ENCODE assay signal across 8 cellular contexts in the genomic region with DNA sequence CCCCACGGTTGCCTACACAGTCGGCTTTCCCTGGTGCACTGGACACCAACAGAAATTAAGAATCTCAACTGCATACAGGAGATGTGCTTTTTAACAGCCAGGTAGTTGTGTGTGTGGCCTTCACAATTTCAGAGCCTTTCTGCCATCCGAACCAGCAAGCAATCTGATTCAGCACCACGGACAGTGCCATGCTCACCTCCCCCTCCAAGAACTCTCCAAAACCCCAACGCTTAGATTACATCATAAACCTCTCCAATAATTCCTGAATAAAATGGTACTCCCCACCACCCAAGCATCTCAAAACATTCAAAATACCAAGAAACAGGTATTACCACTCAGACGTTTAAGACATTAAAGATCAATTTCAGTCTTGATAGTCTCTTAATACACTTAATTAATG. TPM values are rescaled to one million over a fixed set of nuclear protein-coding genes. Genes with fewer than 3 reads are reported as not detected.
A peak's percentile ranks its signal among the peaks of the same experiment; 100 is the strongest.
DNase-seq lines count a peak whose midpoint lies in the region; ATAC-seq and TF ChIP-seq lines count a peak whose summit lies in the region.

No MANE protein-coding gene starts in this region.

- no peaks in the 10 kb centered on the region for H3K9me3 Mint-ChIP-seq in natural killer cell
- H3K9me3 Mint-ChIP-seq in natural killer cell treated with Interleukin-12 subunit alpha and Interleukin-12 subunit beta and Interleukin-15 and Interleukin-18, amount 100 ng/mL, for 72 hours: no peaks in the 10 kb centered on the region

- H3K4me1 ChIP-seq in left ventricle myocardium inferior: peaks cover 75% of the 10 kb centered on the region

- no peak overlapping the region for H3K27ac ChIP-seq in left ventricle myocardium inferior (replicated peaks)

- TF ChIP-seq CTCF in natural killer cell (IDR thresholded peaks at IDR 0.05): no peak
- no peak for TF ChIP-seq CTCF in left ventricle myocardium inferior (IDR thresholded peaks at IDR 0.05; ENCODE audit: borderline replicate concordance)

- H3K36me3 Mint-ChIP-seq in natural killer cell: no peaks in the 10 kb centered on the region
- H3K36me3 Mint-ChIP-seq in natural killer cell treated with Interleukin-12 subunit alpha and Interleukin-12 subunit beta and Interleukin-15 and Interleukin-18, amount 100 ng/mL, for 72 hours: peaks cover 11% of the 10 kb centered on the region

- no peak overlapping the region for H3K27ac Mint-ChIP-seq in natural killer cell
- no peak overlapping the region for H3K27ac Mint-ChIP-seq in natural killer cell treated with Interleukin-12 subunit alpha and Interleukin-12 subunit beta and Interleukin-15 and Interleukin-18, amount 100 ng/mL, for 72 hours

- no peak overlapping the region for H3K4me3 ChIP-seq in left ventricle myocardium inferior

- DNase-seq in natural killer cell (peak; percentile 44), left ventricle myocardium inferior (peak; percentile 52), NCI-H2171 (lab: John Stamatoyannopoulos, UW) (no peak), epidermal melanocyte (ENCODE audit: insufficient read length, low spot score) (no peak)
- DNase-seq in natural killer cell treated with Interleukin-12 subunit alpha and Interleukin-12 subunit beta and Interleukin-15 and Interleukin-18, amount 100 ng/mL, for 72 hours (ENCODE audit: low spot score): no peak
- peak; percentile 56 for DNase-seq in activated T-cell treated with anti-CD3 and anti-CD28 coated beads, Interleukin-2, amount 50 U/mL, for 1 hour
- peak; percentile 41 for DNase-seq in stimulated activated CD4-positive, alpha-beta T cell treated with anti-CD3 and anti-CD28 coated beads, Interleukin-2, amount 100 ng/mL, for 48 hours

- H3K36me3 ChIP-seq in left ventricle myocardium inferior: peaks cover 23% of the 10 kb centered on the region

- peaks cover 60 to 70% of the 10 kb centered on the region in 2 donors for H3K4me1 Mint-ChIP-seq in natural killer cell
- peaks cover 48 to 49% of the 10 kb centered on the region in 2 donors for H3K4me1 Mint-ChIP-seq in natural killer cell treated with Interleukin-12 subunit alpha and Interleukin-12 subunit beta and Interleukin-15 and Interleukin-18, amount 100 ng/mL, for 72 hours (ENCODE audit: low read depth in 2 of 2)

- intact Hi-C loops in natural killer cell (cut with micrococcal nuclease): no loop called here
- intact Hi-C loops in left ventricle myocardium inferior (cut with micrococcal nuclease): no loop called here

- no peaks in the 10 kb centered on the region for H3K27me3 ChIP-seq in left ventricle myocardium inferior (ENCODE audit: low read depth)

- H3K27me3 Mint-ChIP-seq in natural killer cell (ENCODE audit: low read depth in 2 of 2): no peaks in the 10 kb centered on the region
- H3K27me3 Mint-ChIP-seq in natural killer cell treated with Interleukin-12 subunit alpha and Interleukin-12 subunit beta and Interleukin-15 and Interleukin-18, amount 100 ng/mL, for 72 hours: no peaks in the 10 kb centered on the region

- no peaks in the 10 kb centered on the region for H3K9me3 ChIP-seq in left ventricle myocardium inferior (replicated peaks)

- ATAC-seq in natural killer cell: peak in 2 of 3 donors; percentile 40 to 41
- no peak for ATAC-seq in natural killer cell treated with Interleukin-12 subunit alpha and Interleukin-12 subunit beta and Interleukin-15 and Interleukin-18, amount 100 ng/mL, for 72 hours
- ATAC-seq in GM21423 (IDR thresholded peaks at IDR 0.05; ENCODE audit: unreplicated experiment): no peak

- no peak overlapping the region for H3K4me3 Mint-ChIP-seq in natural killer cell
- no peak overlapping the region for H3K4me3 Mint-ChIP-seq in natural killer cell treated with Interleukin-12 subunit alpha and Interleukin-12 subunit beta and Interleukin-15 and Interleukin-18, amount 100 ng/mL, for 72 hours

RNA-seq across cellular contexts. Expression of a gene that starts 31.8 kb away (rescaled TPM):
- total RNA-seq in natural killer cell (100 to 1,000 TPM; 213 to 268 (median 236) TPM), left ventricle myocardium inferior (54.7 TPM)
- 100 to 1,000 TPM; 161 to 180 TPM for total RNA-seq in natural killer cell treated with Interleukin-12 subunit alpha and Interleukin-12 subunit beta and Interleukin-15 and Interleukin-18, amount 100 ng/mL, for 72 hours

RNA-seq across cellular contexts. Expression of a gene that starts 49.7 kb away (rescaled TPM):
- total RNA-seq in natural killer cell (1 to 10 TPM in 1 of 3 donors, under 1 TPM in 2; 0.21 to 1.1 (median 0.29) TPM), left ventricle myocardium inferior (not detected)
- total RNA-seq in natural killer cell treated with Interleukin-12 subunit alpha and Interleukin-12 subunit beta and Interleukin-15 and Interleukin-18, amount 100 ng/mL, for 72 hours: not detected

Comparison
In these comparisons a context has a peak if more than half of its experiments do, and no peak if none do; other contexts are left out.
1. ATAC-seq: peak in natural killer cell (2 of 3); none in natural killer cell treated with Interleukin-12 subunit alpha and Interleukin-12 subunit beta and Interleukin-15 and Interleukin-18, amount 100 ng/mL, for 72 hours (0 of 2) and GM21423 (single experiment).
2. DNase-seq: peak in natural killer cell (single experiment), activated T-cell treated with anti-CD3 and anti-CD28 coated beads, Interleukin-2, amount 50 U/mL, for 1 hour (single experiment), left ventricle myocardium inferior (single experiment) and stimulated activated CD4-positive, alpha-beta T cell treated with anti-CD3 and anti-CD28 coated beads, Interleukin-2, amount 100 ng/mL, for 48 hours (2 of 2); none in natural killer cell treated with Interleukin-12 subunit alpha and Interleukin-12 subunit beta and Interleukin-15 and Interleukin-18, amount 100 ng/mL, for 72 hours (single experiment), NCI-H2171 (single experiment) and epidermal melanocyte (single experiment).